ENCODE assay signal across 22 cellular contexts in genomic region chr11:68759991-68760390, GRCh38.
"Had no signal": no experiment of that assay in that cellular context is flagged by ENCODE, and none has a peak within 500 bp of the region (broad histone marks: within the 10 kb centered on the region; RNA-seq: fewer than 3 reads in every experiment).

No MANE protein-coding gene starts in this region.

- H3K4me1 ChIP-seq: colonic mucosa, esophagus squamous epithelium, gastrocnemius medialis, heart right ventricle, left lung, lower lobe of right lung had no signal

- H3K27ac Mint-ChIP-seq: dendritic cell treated with granulocyte-macrophage colony-stimulating factor and Interleukin-4, amounts not matched to agents 40 ng/mL and 50 ng/mL, for 4 days; effector memory CD8-positive, alpha-beta T cell; endodermal cell; mesothelial cell of epicardium had no signal

- H3K9me3 Mint-ChIP-seq: dendritic cell treated with granulocyte-macrophage colony-stimulating factor and Interleukin-4, amounts not matched to agents 40 ng/mL and 50 ng/mL, for 4 days; effector memory CD8-positive, alpha-beta T cell; endodermal cell; mesothelial cell of epicardium had no signal

- H3K4me3 Mint-ChIP-seq: dendritic cell treated with granulocyte-macrophage colony-stimulating factor and Interleukin-4, amounts not matched to agents 40 ng/mL and 50 ng/mL, for 4 days; effector memory CD8-positive, alpha-beta T cell; endodermal cell; mesothelial cell of epicardium had no signal

- DNase-seq: colonic mucosa; cortex of kidney; effector CD8-positive, alpha-beta T cell; effector memory CD8-positive, alpha-beta T cell; endodermal cell; erythroblast; esophagus squamous epithelium; foreskin fibroblast; foreskin melanocyte; gastrocnemius medialis; glutamatergic neuron; head of caudate nucleus; heart right ventricle; hippocampal formation; left cardiac atrium; left lung; left ventricle myocardium superior; lower lobe of right lung; mesenchymal stem cell had no signal

- H3K9me3 ChIP-seq: colonic mucosa, esophagus squamous epithelium, gastrocnemius medialis, heart right ventricle, left lung, lower lobe of right lung had no signal

- H3K27me3 Mint-ChIP-seq: dendritic cell treated with granulocyte-macrophage colony-stimulating factor and Interleukin-4, amounts not matched to agents 40 ng/mL and 50 ng/mL, for 4 days; effector memory CD8-positive, alpha-beta T cell had no signal

- H3K27ac ChIP-seq: colonic mucosa, epithelial cell of prostate, esophagus squamous epithelium, gastrocnemius medialis, heart right ventricle, left lung, lower lobe of right lung had no signal

- H3K27me3 ChIP-seq: colonic mucosa, esophagus squamous epithelium, gastrocnemius medialis, heart right ventricle, left lung had no signal

- H3K36me3 Mint-ChIP-seq: mesothelial cell of epicardium had no signal

- H3K4me3 ChIP-seq: colonic mucosa, esophagus squamous epithelium, gastrocnemius medialis, heart right ventricle, left lung, lower lobe of right lung had no signal
